1 cellular context compared by ENCODE assay signal in genomic region chr5:154653418-154653763, GRCh38.
TF ChIP-seq lines count a peak whose summit lies in the region.

No MANE protein-coding gene starts in this region.

TF ChIP-seq in liver, 16 proteins besides CTCF, POLR2A, EP300 and RAD21 (continued from another document):
- TF ChIP-seq ZBTB33 (IDR thresholded peaks at IDR 0.05) (no peak), FOXA2 (IDR thresholded peaks at IDR 0.05) (peak; percentile 90), HNF4A (conservative IDR thresholded peaks at IDR 0.05) (peak; percentile 95 to 97), MAX (IDR thresholded peaks at IDR 0.05) (peak; percentile 63), EGR1 (IDR thresholded peaks at IDR 0.05; ENCODE audit: low read depth in 2 of 2) (no peak), ATF3 (IDR thresholded peaks at IDR 0.05) (peak; percentile 13), TAF1 (conservative IDR thresholded peaks at IDR 0.05) (no peak)
